In genomic region chr2:150507071-150507470, GRCh38 we compare ENCODE assay signal across 4 cellular contexts. TPM values are rescaled to one million over a fixed set of nuclear protein-coding genes. Genes with fewer than 3 reads are reported as not detected.
"Had no signal": no experiment of that assay in that cellular context is flagged by ENCODE, and none has a peak within 500 bp of the region (broad histone marks: within the 10 kb centered on the region; RNA-seq: fewer than 3 reads in every experiment).

No MANE protein-coding gene starts in this region.

- DNase-seq: H9, KBM-7 had no signal

- H3K4me1 Mint-ChIP-seq: IgD-negative memory B cell had no signal

- H2AFZ ChIP-seq: GM23338 had no signal

- H3K4me3 Mint-ChIP-seq: GM23338, H9, IgD-negative memory B cell had no signal

- H3K9me3 Mint-ChIP-seq: GM23338, H9 had no signal

- H3K27me3 Mint-ChIP-seq: IgD-negative memory B cell had no signal

- ATAC-seq: GM23338 had no signal

- H3K4me2 ChIP-seq: GM23338 had no signal

- H3K4me3 ChIP-seq: GM23338 had no signal

- H3K36me3 Mint-ChIP-seq: IgD-negative memory B cell had no signal

- H3K27ac Mint-ChIP-seq: GM23338, H9, IgD-negative memory B cell had no signal

RNA-seq across cellular contexts. Expression of gene RND3, which starts 19.6 kb away (rescaled TPM):
- polyA plus RNA-seq: IgD-negative memory B cell had no signal
